13 cellular contexts compared by ENCODE assay signal in the genomic region with DNA sequence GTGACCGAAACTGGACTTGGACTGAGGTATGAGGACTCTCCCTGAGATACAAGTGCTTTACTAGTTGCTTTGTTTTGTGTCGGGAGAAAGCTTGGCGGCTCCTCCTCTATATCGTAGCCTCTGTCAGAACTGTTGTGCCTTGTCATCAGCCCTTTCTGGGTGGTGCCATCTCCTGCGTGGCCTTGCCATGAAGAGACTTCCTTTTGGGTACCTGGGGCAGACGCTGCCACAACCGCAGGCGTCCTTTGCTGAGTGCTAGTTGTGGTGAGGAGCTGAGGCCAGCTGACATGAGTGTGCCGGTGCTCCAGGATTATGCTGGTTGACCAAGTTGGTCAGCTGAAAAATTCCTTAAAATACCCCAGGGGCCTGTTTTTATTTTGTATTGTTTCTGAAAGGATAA.
DNase-seq lines count a peak whose midpoint lies in the region; ATAC-seq and TF ChIP-seq lines count a peak whose summit lies in the region.
"Had no signal": no experiment of that assay in that cellular context is flagged by ENCODE, and none has a peak within 500 bp of the region (broad histone marks: within the 10 kb centered on the region; RNA-seq: fewer than 3 reads in every experiment).

No MANE protein-coding gene starts in this region.

- TF ChIP-seq POLR2A in transverse colon (IDR thresholded peaks at IDR 0.05): no peak
- TF ChIP-seq POLR2A in suprapubic skin (IDR thresholded peaks at IDR 0.05): no peak

- H3K27me3 ChIP-seq in CD4-positive, CD25-positive, alpha-beta regulatory T cell (ENCODE audit: control insufficient read depth, insufficient read depth, low read length): no peaks in the 10 kb centered on the region
- H3K27me3 ChIP-seq in hepatocyte: no peaks in the 10 kb centered on the region
- no peaks in the 10 kb centered on the region for H3K27me3 ChIP-seq in transverse colon
- peaks cover 3% of the 10 kb centered on the region for H3K27me3 ChIP-seq in suprapubic skin

- no peaks in the 10 kb centered on the region for H3K9me2 ChIP-seq in hepatocyte (replicated peaks; ENCODE audit: insufficient read depth)

- H2AFZ ChIP-seq in hepatocyte: no peak overlapping the region

- intact Hi-C loops in transverse colon (cut with DNase I; ENCODE audit: low total_unique reads): no loop called here

- no peak overlapping the region for H3K4me2 ChIP-seq in hepatocyte

- peaks cover 54 to 84% (median 65%) of the 10 kb centered on the region in 4 donors for H3K4me1 Mint-ChIP-seq in CD4-positive, CD25-positive, alpha-beta regulatory T cell

- H3K36me3 ChIP-seq in CD4-positive, CD25-positive, alpha-beta regulatory T cell (ENCODE audit: control insufficient read depth, insufficient read depth, low read length): no peaks in the 10 kb centered on the region
- no peaks in the 10 kb centered on the region for H3K36me3 ChIP-seq in hepatocyte (replicated peaks; ENCODE audit: insufficient read depth, low read depth)
- H3K36me3 ChIP-seq in transverse colon: no peaks in the 10 kb centered on the region
- no peaks in the 10 kb centered on the region for H3K36me3 ChIP-seq in suprapubic skin
- H3K36me3 ChIP-seq: heart left ventricle had no signal

- H3K27ac Mint-ChIP-seq in CD4-positive, CD25-positive, alpha-beta regulatory T cell: peak overlapping the region; percentile 85 to 90 (median 88)

- H3K4me3 Mint-ChIP-seq in CD4-positive, CD25-positive, alpha-beta regulatory T cell: peak overlapping the region; percentile 1 to 77 (median 67)

- in situ Hi-C loops in transverse colon (cut with MboI; ENCODE audit: low pct_ligation_motif_present in 1 of 4, low pct_unique_long_range_greater_than_20kb in 1 of 4, low sequenced_read_pairs in 3 of 4): no loop called here

- H3K4me3 ChIP-seq in CD4-positive, CD25-positive, alpha-beta regulatory T cell (ENCODE audit: low read depth, low read length): peak overlapping the region; percentile 65
- H3K4me3 ChIP-seq in hepatocyte (no peak overlapping the region), transverse colon (no peak overlapping the region), suprapubic skin (no peak overlapping the region)
- H3K4me3 ChIP-seq: heart left ventricle, SK-N-MC had no signal

- TF ChIP-seq CTCF in hepatocyte (IDR thresholded peaks at IDR 0.05; ENCODE audit: poor library complexity) (no peak), transverse colon (IDR thresholded peaks at IDR 0.05) (no peak), suprapubic skin (IDR thresholded peaks at IDR 0.05) (no peak)

- H3K36me3 Mint-ChIP-seq in CD4-positive, CD25-positive, alpha-beta regulatory T cell: no peaks in the 10 kb centered on the region

- H3K9me3 Mint-ChIP-seq in CD4-positive, CD25-positive, alpha-beta regulatory T cell: peaks cover 0 to 3% (median 0%) of the 10 kb centered on the region in 7 donors

- no peak for TF ChIP-seq EP300 in transverse colon (IDR thresholded peaks at IDR 0.05; ENCODE audit: low read depth)
- no peak for TF ChIP-seq EP300 in suprapubic skin (IDR thresholded peaks at IDR 0.05)

- no peaks in the 10 kb centered on the region for H3K27me3 Mint-ChIP-seq in CD4-positive, CD25-positive, alpha-beta regulatory T cell

- no peaks in the 10 kb centered on the region for H4K20me1 ChIP-seq in hepatocyte (ENCODE audit: insufficient read depth, poor library complexity, severe bottlenecking)

- peaks cover 64% of the 10 kb centered on the region for H3K4me1 ChIP-seq in CD4-positive, CD25-positive, alpha-beta regulatory T cell (ENCODE audit: control insufficient read depth, insufficient read depth, low read length, poor library complexity, severe bottlenecking)
- H3K4me1 ChIP-seq in hepatocyte (ENCODE audit: insufficient read depth): no peaks in the 10 kb centered on the region
- peaks cover 0 to 6% (median 2%) of the 10 kb centered on the region in 4 donors for H3K4me1 ChIP-seq in transverse colon
- H3K4me1 ChIP-seq in suprapubic skin: no peaks in the 10 kb centered on the region

- H3K79me2 ChIP-seq in hepatocyte: no peaks in the 10 kb centered on the region

- 97% methylated on average over 9 of the region's 9 CpGs for WGBS in hepatocyte (ENCODE audit: low lambda C conversion rate, missing lambda C conversion rate)
- 81% methylated on average over 9 of the region's 9 CpGs; no CpG with 5 or more reads in 1 of the 2 donors for WGBS in transverse colon (ENCODE audit: low coverage in 1 of 2), 2 donors
- WGBS in suprapubic skin: 90% methylated on average over 9 of the region's 9 CpGs

- no peaks in the 10 kb centered on the region for H3K9me3 ChIP-seq in CD4-positive, CD25-positive, alpha-beta regulatory T cell (ENCODE audit: control insufficient read depth in 2 of 2, low read length in 2 of 2)
- H3K9me3 ChIP-seq in hepatocyte (ENCODE audit: low read depth): no peaks in the 10 kb centered on the region
- no peaks in the 10 kb centered on the region for H3K9me3 ChIP-seq in transverse colon
- H3K9me3 ChIP-seq in suprapubic skin: no peaks in the 10 kb centered on the region
- H3K9me3 ChIP-seq: heart left ventricle had no signal

- peak; percentile 36 to 49 for ATAC-seq in CD4-positive, CD25-positive, alpha-beta regulatory T cell (ENCODE audit: low read depth in 2 of 2)
- ATAC-seq in GM18868 (IDR thresholded peaks at IDR 0.05; ENCODE audit: unreplicated experiment): no peak
- ATAC-seq: heart left ventricle, right cardiac atrium had no signal

- H3K27ac ChIP-seq in CD4-positive, CD25-positive, alpha-beta regulatory T cell (ENCODE audit: insufficient read depth, low read length, poor library complexity, severe bottlenecking): peak overlapping the region; percentile 81
- H3K27ac ChIP-seq in hepatocyte: peak overlapping the region; percentile 27
- no peak overlapping the region for H3K27ac ChIP-seq in transverse colon
- H3K27ac ChIP-seq in suprapubic skin: no peak overlapping the region
- H3K27ac ChIP-seq: heart left ventricle, SK-N-MC had no signal

- peak in 2 of 3 donors; percentile 39 to 90 for DNase-seq in CD4-positive, CD25-positive, alpha-beta regulatory T cell
- DNase-seq in LHCN-M2 (ENCODE audit: low read depth): peak; percentile 38
- peak; percentile 78 for DNase-seq in activated CD8-positive, alpha-beta memory T cell treated with anti-CD3 and anti-CD28 coated beads for 24 hours
- DNase-seq in hepatocyte (ENCODE audit: low spot score): no peak
- no peak for DNase-seq in transverse colon
- DNase-seq in suprapubic skin (ENCODE audit: low spot score in 2 of 2): no peak
- no peak for DNase-seq in SIG-M5 treated with dmso at 0.1 percent for 504 hours (lab: John Stamatoyannopoulos, UW; ENCODE audit: unreplicated experiment)
- DNase-seq: activated gamma-delta T cell treated with Interleukin-2 at 50 U/mL for 16 hours, heart left ventricle, NCI-H2227 treated with DMSO at 0.1 percent for 48 hours, right cardiac atrium had no signal

Comparison
In these comparisons a context has a peak if more than half of its experiments do, and no peak if none do; other contexts are left out.
1. DNase-seq: peak in CD4-positive, CD25-positive, alpha-beta regulatory T cell (2 of 3), LHCN-M2 (single experiment) and activated CD8-positive, alpha-beta memory T cell treated with anti-CD3 and anti-CD28 coated beads for 24 hours (single experiment); none in hepatocyte (single experiment), transverse colon (single experiment), suprapubic skin (0 of 2) and SIG-M5 treated with dmso at 0.1 percent for 504 hours (single experiment).
2. H3K27ac ChIP-seq: peak in CD4-positive, CD25-positive, alpha-beta regulatory T cell (single experiment) and hepatocyte (single experiment); none in transverse colon (0 of 4) and suprapubic skin (single experiment).